In the genomic region with DNA sequence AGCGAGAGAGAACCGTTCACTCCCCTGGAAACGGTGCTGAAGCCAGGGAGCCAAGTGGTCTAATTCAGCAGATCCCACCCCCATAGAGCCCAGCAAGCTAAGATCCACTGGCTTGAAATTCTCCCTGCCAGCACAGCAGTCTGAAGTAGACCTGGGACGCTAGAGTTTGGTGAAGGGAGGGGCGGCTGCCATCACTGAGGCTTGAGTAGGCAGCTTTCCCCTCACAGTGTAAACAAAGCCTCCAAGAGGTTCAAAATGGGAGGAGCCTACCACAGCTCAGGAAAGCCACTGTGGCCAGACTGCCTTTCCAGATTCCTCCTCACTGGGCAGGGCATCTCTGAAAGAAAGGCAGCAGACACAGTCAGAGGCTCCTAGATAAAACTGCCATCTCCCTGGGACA, we compare ENCODE assay signal across 31 cellular contexts. TPM values are rescaled to one million over a fixed set of nuclear protein-coding genes. Genes with fewer than 3 reads are reported as not detected.
"Had no signal": no experiment of that assay in that cellular context is flagged by ENCODE, and none has a peak within 500 bp of the region (broad histone marks: within the 10 kb centered on the region; RNA-seq: fewer than 3 reads in every experiment).

No MANE protein-coding gene starts in this region.

- H3K9me3 ChIP-seq: MG63, SJCRH30 had no signal

- H3K36me3 ChIP-seq: MG63, SJCRH30 had no signal

- H3K4me1 ChIP-seq: SJCRH30 had no signal

- H3K27me3 ChIP-seq: MG63, SJCRH30 had no signal

- DNase-seq: Kasumi-1, KG1, MG63, MV-4-11, NCI-H1092, NCI-H1105, NCI-H1417 treated with DMSO at 0.1 percent for 48 hours, NCI-H1436 treated with DMSO at 0.1 percent for 48 hours, NCI-H1694 treated with DMSO at 0.1 percent for 48 hours, NCI-H187 treated with DMSO at 0.1 percent for 48 hours, NCI-H2029, NCI-H2081, NCI-H2171, NCI-H226, NCI-H446 treated with DMSO at 0.1 percent for 48 hours, NCI-H510A, NCI-H524, NCI-H526, NCI-H69, NCI-H748 treated with DMSO at 0.1 percent for 48 hours, NCI-H82, PC-9, SHP77, SIG-M5, SJCRH30 had no signal

- H2AFZ ChIP-seq: PC-9 had no signal

- H3K4me3 ChIP-seq: MG63, PC-9, SJCRH30, SK-N-MC had no signal

- H3K4me2 ChIP-seq: PC-9 had no signal

- H3K27ac ChIP-seq: PC-9, RWPE1, SJCRH30, SK-N-MC had no signal

- ATAC-seq: Panc1, Right ventricle myocardium inferior, SK-N-SH treated with all-trans-retinoic acid at 6 μM for 48 hours had no signal

RNA-seq across cellular contexts. Expression of a gene that starts 37.8 kb away (rescaled TPM):
- total RNA-seq: OCI-LY7 had no signal

RNA-seq across cellular contexts. Expression of a gene that starts 46.0 kb away (rescaled TPM):
- total RNA-seq: OCI-LY7, Right ventricle myocardium inferior had no signal
